In the genomic region with DNA sequence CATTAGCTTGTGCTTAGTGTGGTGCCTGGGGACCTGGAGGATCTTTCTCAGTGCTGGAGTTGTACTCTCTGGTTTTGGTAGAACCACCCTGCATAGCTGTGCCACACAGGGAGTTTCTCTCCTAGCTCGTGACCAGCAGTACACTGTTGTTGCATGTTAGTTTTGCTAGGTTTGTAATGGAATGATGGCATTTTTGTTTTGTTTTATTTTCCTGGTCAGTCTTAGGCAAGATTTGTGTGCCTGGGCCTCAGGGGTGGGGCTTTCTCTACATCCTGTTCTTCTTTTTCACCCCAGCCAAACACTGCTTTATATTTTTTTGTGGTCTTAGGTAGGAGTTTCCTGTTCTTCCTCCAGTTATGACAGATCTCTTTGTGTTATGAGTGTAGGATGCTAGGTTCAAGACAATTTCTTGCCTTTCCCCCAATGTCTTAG, we compare ENCODE assay signal across 7 cellular contexts.
DNase-seq lines count a peak whose midpoint lies in the region; ATAC-seq and TF ChIP-seq lines count a peak whose summit lies in the region.

No MANE protein-coding gene starts in this region.

- ATAC-seq in GM18909 (IDR thresholded peaks at IDR 0.05; ENCODE audit: poor library complexity, unreplicated experiment) (peak; percentile 94), HG02798 (IDR thresholded peaks at IDR 0.05; ENCODE audit: poor library complexity, unreplicated experiment) (peak; percentile 74)

- no peak for TF ChIP-seq CTCF in neutrophil (IDR thresholded peaks at IDR 0.05)

- H3K9me3 ChIP-seq in neutrophil: no peaks in the 10 kb centered on the region

- peak overlapping the region; percentile 93 for H3K27ac ChIP-seq in neutrophil

- peaks cover 72 to 73% of the 10 kb centered on the region in 2 experiments for H3K4me1 ChIP-seq in neutrophil (ENCODE audit: control insufficient read depth in 1 of 2, insufficient read depth in 1 of 2, low read depth in 1 of 2, low read length in 1 of 2)

- no peaks in the 10 kb centered on the region for H3K36me3 ChIP-seq in neutrophil

- H3K27me3 ChIP-seq in neutrophil: no peaks in the 10 kb centered on the region

- DNase-seq in SK-N-DZ (ENCODE audit: low spot score) (peak; percentile 52), putamen (ENCODE audit: low spot score) (no peak), NCI-H2196 treated with DMSO at 0.1 percent for 48 hours (lab: John Stamatoyannopoulos, UW; ENCODE audit: unreplicated experiment) (no peak), islet precursor cell (no peak)

- H3K4me3 ChIP-seq in neutrophil (ENCODE audit: low read depth in 1 of 2, low read length in 1 of 2): peak overlapping the region in 1 of 2 experiments; percentile 37
